ENCODE assay signal across 1 cellular context in genomic region chr9:134858051-134858841, GRCh38.
TF ChIP-seq lines count a peak whose summit lies in the region.

No MANE protein-coding gene starts in this region.

TF ChIP-seq in H1, 55 proteins besides CTCF, POLR2A, EP300 and RAD21 (continued from another document):
- TF ChIP-seq TAF1 (IDR thresholded peaks at IDR 0.05; ENCODE audit: low read depth, low read length) (no peak), KDM4A (IDR thresholded peaks at IDR 0.05; ENCODE audit: low read depth, low read length, severe bottlenecking) (no peak), E2F6 (IDR thresholded peaks at IDR 0.05) (no peak), GTF2F1 (IDR thresholded peaks at IDR 0.05; ENCODE audit: borderline replicate concordance, low read depth, low read length) (no peak), RBBP5 (IDR thresholded peaks at IDR 0.05; ENCODE audit: borderline replicate concordance, low read depth, low read length) (no peak), SRF (IDR thresholded peaks at IDR 0.05; ENCODE audit: low read depth, low read length) (no peak), RXRA (IDR thresholded peaks at IDR 0.05; ENCODE audit: insufficient read depth, low read depth, low read length) (no peak), USF2 (IDR thresholded peaks at IDR 0.05; ENCODE audit: low read length) (no peak), KDM1A (IDR thresholded peaks at IDR 0.05; ENCODE audit: borderline replicate concordance, low read length) (no peak)
TF ChIP-seq in H1: peak in this region for 0.
